Comparison of ENCODE assay signal across 8 cellular contexts in genomic region chr12:62604373-62604772, GRCh38.
DNase-seq lines count a peak whose midpoint lies in the region; ATAC-seq and TF ChIP-seq lines count a peak whose summit lies in the region.

No MANE protein-coding gene starts in this region.

- no peak for TF ChIP-seq CTCF in suprapubic skin (IDR thresholded peaks at IDR 0.05)

- no peaks in the 10 kb centered on the region for H3K9me3 Mint-ChIP-seq in activated CD4-positive, alpha-beta T cell treated with anti-CD3 and anti-CD28 coated beads, Interleukin-2, amount 10 ng/mL, durations not matched to agents 24 days and 14 days
- H3K9me3 Mint-ChIP-seq in activated T-helper 17 cell treated with anti-CD3 and anti-CD28 coated beads, Interleukin-2, amount 50 U/mL, for 72 hours = no peaks in the 10 kb centered on the region
- H3K9me3 Mint-ChIP-seq in immature natural killer cell = no peaks in the 10 kb centered on the region

- peaks cover 8% of the 10 kb centered on the region for H3K36me3 Mint-ChIP-seq in activated CD4-positive, alpha-beta T cell treated with anti-CD3 and anti-CD28 coated beads, Interleukin-2, amount 10 ng/mL, durations not matched to agents 24 days and 14 days (ENCODE audit: low read depth)
- H3K36me3 Mint-ChIP-seq in activated T-helper 17 cell treated with anti-CD3 and anti-CD28 coated beads, Interleukin-2, amount 50 U/mL, for 72 hours (ENCODE audit: low read depth) = peaks cover 21% of the 10 kb centered on the region
- H3K36me3 Mint-ChIP-seq in immature natural killer cell = no peaks in the 10 kb centered on the region

- no peaks in the 10 kb centered on the region for H3K27me3 Mint-ChIP-seq in activated CD4-positive, alpha-beta T cell treated with anti-CD3 and anti-CD28 coated beads, Interleukin-2, amount 10 ng/mL, durations not matched to agents 24 days and 14 days
- H3K27me3 Mint-ChIP-seq in activated T-helper 17 cell treated with anti-CD3 and anti-CD28 coated beads, Interleukin-2, amount 50 U/mL, for 72 hours = no peaks in the 10 kb centered on the region
- peaks cover 7 to 25% (median 22%) of the 10 kb centered on the region in 3 donors for H3K27me3 Mint-ChIP-seq in immature natural killer cell (ENCODE audit: low read depth in 3 of 3)

- DNase-seq in activated CD4-positive, alpha-beta T cell treated with anti-CD3 and anti-CD28 coated beads, Interleukin-2, amount 10 ng/mL, durations not matched to agents 24 days and 14 days = no peak
- DNase-seq in activated CD4-positive, alpha-beta T cell treated with anti-CD3 and anti-CD28 coated beads for 4 hours = no peak
- DNase-seq in immature natural killer cell (peak in 1 of 3 donors; percentile 22), suprapubic skin (ENCODE audit: low spot score in 2 of 2) (no peak), AG08395 (ENCODE audit: low spot score) (no peak), NCI-H446 (lab: John Stamatoyannopoulos, UW) (no peak)
- no peak for DNase-seq in activated effector memory CD4-positive, alpha-beta T cell treated with Interleukin-2 at 50 U/mL for 16 hours

- no peak for ATAC-seq in activated T-helper 17 cell treated with anti-CD3 and anti-CD28 coated beads, Interleukin-2, amount 50 U/mL, for 72 hours (replicated peaks)

- H3K27ac ChIP-seq in suprapubic skin = no peak overlapping the region

- no peaks in the 10 kb centered on the region for H3K9me3 ChIP-seq in suprapubic skin

- intact Hi-C loops in activated CD4-positive, alpha-beta T cell treated with anti-CD3 and anti-CD28 coated beads, Interleukin-2, amount 10 ng/mL, durations not matched to agents 24 days and 14 days (cut with micrococcal nuclease) = loop anchor here (5.0 to 10.0 kb wide), 2 partner anchors 188 to 1800 kb away; partner anchors contain the start of gene XPOT

- H3K4me1 Mint-ChIP-seq in activated CD4-positive, alpha-beta T cell treated with anti-CD3 and anti-CD28 coated beads, Interleukin-2, amount 10 ng/mL, durations not matched to agents 24 days and 14 days = peaks cover 30% of the 10 kb centered on the region
- peaks cover 22% of the 10 kb centered on the region for H3K4me1 Mint-ChIP-seq in activated T-helper 17 cell treated with anti-CD3 and anti-CD28 coated beads, Interleukin-2, amount 50 U/mL, for 72 hours
- peaks cover 44 to 60% of the 10 kb centered on the region in 2 donors for H3K4me1 Mint-ChIP-seq in immature natural killer cell

- H3K36me3 ChIP-seq in suprapubic skin = no peaks in the 10 kb centered on the region

- H3K27me3 ChIP-seq in suprapubic skin = no peaks in the 10 kb centered on the region

- H3K4me3 ChIP-seq in suprapubic skin = peak overlapping the region; percentile 86

- TF ChIP-seq POLR2A in suprapubic skin (IDR thresholded peaks at IDR 0.05) = no peak

- peaks cover 36% of the 10 kb centered on the region for H3K4me1 ChIP-seq in suprapubic skin

- WGBS in suprapubic skin = 38% methylated on average over 1 of the region's 1 CpG

- peak overlapping the region; percentile 92 for H3K4me3 Mint-ChIP-seq in activated CD4-positive, alpha-beta T cell treated with anti-CD3 and anti-CD28 coated beads, Interleukin-2, amount 10 ng/mL, durations not matched to agents 24 days and 14 days
- H3K4me3 Mint-ChIP-seq in activated T-helper 17 cell treated with anti-CD3 and anti-CD28 coated beads, Interleukin-2, amount 50 U/mL, for 72 hours = peak overlapping the region; percentile 96
- H3K4me3 Mint-ChIP-seq in immature natural killer cell = peak overlapping the region; percentile 83 to 96 (median 88)

- no peak for TF ChIP-seq EP300 in suprapubic skin (IDR thresholded peaks at IDR 0.05)

- H3K27ac Mint-ChIP-seq in activated CD4-positive, alpha-beta T cell treated with anti-CD3 and anti-CD28 coated beads, Interleukin-2, amount 10 ng/mL, durations not matched to agents 24 days and 14 days = peak overlapping the region; percentile 99
- H3K27ac Mint-ChIP-seq in activated T-helper 17 cell treated with anti-CD3 and anti-CD28 coated beads, Interleukin-2, amount 50 U/mL, for 72 hours = peak overlapping the region; percentile 95
- H3K27ac Mint-ChIP-seq in immature natural killer cell = peak overlapping the region; percentile 93 to 99 (median 95)
